Comparison of ENCODE assay signal across 1 cellular context in genomic region chr7:77536413-77537135, GRCh38.
A peak's percentile ranks its signal among the peaks of the same experiment; 100 is the strongest.
TF ChIP-seq lines count a peak whose summit lies in the region.

No MANE protein-coding gene starts in this region.

TF ChIP-seq in HepG2, 621 proteins besides CTCF, POLR2A, EP300 and RAD21 (continued from another document):
- TF ChIP-seq, protein P1, sequence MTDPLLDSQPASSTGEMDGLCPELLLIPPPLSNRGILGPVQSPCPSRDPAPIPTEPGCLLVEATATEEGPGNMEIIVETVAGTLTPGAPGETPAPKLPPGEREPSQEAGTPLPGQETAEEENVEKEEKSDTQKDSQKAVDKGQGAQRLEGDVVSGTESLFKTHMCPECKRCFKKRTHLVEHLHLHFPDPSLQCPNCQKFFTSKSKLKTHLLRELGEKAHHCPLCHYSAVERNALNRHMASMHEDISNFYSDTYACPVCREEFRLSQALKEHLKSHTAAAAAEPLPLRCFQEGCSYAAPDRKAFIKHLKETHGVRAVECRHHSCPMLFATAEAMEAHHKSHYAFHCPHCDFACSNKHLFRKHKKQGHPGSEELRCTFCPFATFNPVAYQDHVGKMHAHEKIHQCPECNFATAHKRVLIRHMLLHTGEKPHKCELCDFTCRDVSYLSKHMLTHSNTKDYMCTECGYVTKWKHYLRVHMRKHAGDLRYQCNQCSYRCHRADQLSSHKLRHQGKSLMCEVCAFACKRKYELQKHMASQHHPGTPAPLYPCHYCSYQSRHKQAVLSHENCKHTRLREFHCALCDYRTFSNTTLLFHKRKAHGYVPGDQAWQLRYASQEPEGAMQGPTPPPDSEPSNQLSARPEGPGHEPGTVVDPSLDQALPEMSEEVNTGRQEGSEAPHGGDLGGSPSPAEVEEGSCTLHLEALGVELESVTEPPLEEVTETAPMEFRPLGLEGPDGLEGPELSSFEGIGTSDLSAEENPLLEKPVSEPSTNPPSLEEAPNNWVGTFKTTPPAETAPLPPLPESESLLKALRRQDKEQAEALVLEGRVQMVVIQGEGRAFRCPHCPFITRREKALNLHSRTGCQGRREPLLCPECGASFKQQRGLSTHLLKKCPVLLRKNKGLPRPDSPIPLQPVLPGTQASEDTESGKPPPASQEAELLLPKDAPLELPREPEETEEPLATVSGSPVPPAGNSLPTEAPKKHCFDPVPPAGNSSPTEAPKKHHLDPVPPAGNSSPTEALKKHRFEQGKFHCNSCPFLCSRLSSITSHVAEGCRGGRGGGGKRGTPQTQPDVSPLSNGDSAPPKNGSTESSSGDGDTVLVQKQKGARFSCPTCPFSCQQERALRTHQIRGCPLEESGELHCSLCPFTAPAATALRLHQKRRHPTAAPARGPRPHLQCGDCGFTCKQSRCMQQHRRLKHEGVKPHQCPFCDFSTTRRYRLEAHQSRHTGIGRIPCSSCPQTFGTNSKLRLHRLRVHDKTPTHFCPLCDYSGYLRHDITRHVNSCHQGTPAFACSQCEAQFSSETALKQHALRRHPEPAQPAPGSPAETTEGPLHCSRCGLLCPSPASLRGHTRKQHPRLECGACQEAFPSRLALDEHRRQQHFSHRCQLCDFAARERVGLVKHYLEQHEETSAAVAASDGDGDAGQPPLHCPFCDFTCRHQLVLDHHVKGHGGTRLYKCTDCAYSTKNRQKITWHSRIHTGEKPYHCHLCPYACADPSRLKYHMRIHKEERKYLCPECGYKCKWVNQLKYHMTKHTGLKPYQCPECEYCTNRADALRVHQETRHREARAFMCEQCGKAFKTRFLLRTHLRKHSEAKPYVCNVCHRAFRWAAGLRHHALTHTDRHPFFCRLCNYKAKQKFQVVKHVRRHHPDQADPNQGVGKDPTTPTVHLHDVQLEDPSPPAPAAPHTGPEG (CRISPR knock-in tag; IDR thresholded peaks at IDR 0.05): peak; percentile 79; the same call in 1 of the 2 replicates
- TF ChIP-seq U2AF1 (optimal IDR thresholded peaks at IDR 0.05; ENCODE audit: low read depth, low read length) (no peak), KLF6 (CRISPR knock-in tag; IDR thresholded peaks at IDR 0.05) (peak; percentile 82; the same call in 1 of the 2 replicates), MAF1 (CRISPR knock-in tag; IDR thresholded peaks at IDR 0.05; ENCODE audit: borderline replicate concordance) (0 out of 2 replicates have a peak, but pooled peaks have one; percentile 42), ZNF138 (CRISPR knock-in tag; IDR thresholded peaks at IDR 0.05; ENCODE audit: low read depth) (no peak), MAZ (IDR thresholded peaks at IDR 0.05; ENCODE audit: borderline replicate concordance, low read depth, low read length) (no peak), MAZ (CRISPR knock-in tag; IDR thresholded peaks at IDR 0.05; ENCODE audit: low read depth) (0 out of 2 replicates have a peak, but pooled peaks have one; percentile 46), ZNF124 (CRISPR knock-in tag; IDR thresholded peaks at IDR 0.05) (peak; percentile 72; the same call in 1 of the 2 replicates), KMT2B (CRISPR knock-in tag; IDR thresholded peaks at IDR 0.05) (peak; percentile 82), ZNF550 (CRISPR knock-in tag; IDR thresholded peaks at IDR 0.05; ENCODE audit: borderline replicate concordance) (0 out of 2 replicates have a peak, but pooled peaks have one; percentile 78), TGIF2 (CRISPR knock-in tag; IDR thresholded peaks at IDR 0.05) (peak; percentile 47), HMGXB4 (CRISPR knock-in tag; IDR thresholded peaks at IDR 0.05; ENCODE audit: borderline replicate concordance in 1 of 2, low read depth in 1 of 2) (peak; percentile 33 to 68; a peak in 2 of 4 replicates), MXD3 (CRISPR knock-in tag; IDR thresholded peaks at IDR 0.05) (peak; percentile 67; the same call in 1 of the 2 replicates), ATF2 (CRISPR knock-in tag; IDR thresholded peaks at IDR 0.05) (peak; percentile 66; the same call in 1 of the 2 replicates), ZNF552 (CRISPR knock-in tag; IDR thresholded peaks at IDR 0.05; ENCODE audit: borderline replicate concordance) (no peak), MEIS1 (CRISPR knock-in tag; IDR thresholded peaks at IDR 0.05; ENCODE audit: borderline replicate concordance) (peak; percentile 56; the same call in 1 of the 2 replicates), FOXA3 (CRISPR knock-in tag; IDR thresholded peaks at IDR 0.05) (peak; percentile 31; the same call in 1 of the 2 replicates), ASH2L (IDR thresholded peaks at IDR 0.05; ENCODE audit: insufficient read length, low read depth, low read length) (peak; percentile 49), ZC3H13 (CRISPR knock-in tag; IDR thresholded peaks at IDR 0.05) (peak; percentile 43; the same call in 1 of the 2 replicates), CCDC6 (CRISPR knock-in tag; IDR thresholded peaks at IDR 0.05) (no peak), ZNF225 (CRISPR knock-in tag; IDR thresholded peaks at IDR 0.05) (peak; percentile 40; the same call in 1 of the 2 replicates), HOXA3 (CRISPR knock-in tag; IDR thresholded peaks at IDR 0.05) (peak; percentile 48), HNRNPH1 (optimal IDR thresholded peaks at IDR 0.05; ENCODE audit: low read depth, low read length) (peak; percentile 58), MTA1 (CRISPR knock-in tag; IDR thresholded peaks at IDR 0.05; ENCODE audit: borderline replicate concordance) (0 out of 2 replicates have a peak, but pooled peaks have one; percentile 52), NFAT5 (CRISPR knock-in tag; IDR thresholded peaks at IDR 0.05) (no peak)
- TF ChIP-seq, protein P2, sequence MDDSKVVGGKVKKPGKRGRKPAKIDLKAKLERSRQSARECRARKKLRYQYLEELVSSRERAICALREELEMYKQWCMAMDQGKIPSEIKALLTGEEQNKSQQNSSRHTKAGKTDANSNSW (CRISPR knock-in tag; IDR thresholded peaks at IDR 0.05; ENCODE audit: borderline replicate concordance): no peak
- TF ChIP-seq, protein P3, sequence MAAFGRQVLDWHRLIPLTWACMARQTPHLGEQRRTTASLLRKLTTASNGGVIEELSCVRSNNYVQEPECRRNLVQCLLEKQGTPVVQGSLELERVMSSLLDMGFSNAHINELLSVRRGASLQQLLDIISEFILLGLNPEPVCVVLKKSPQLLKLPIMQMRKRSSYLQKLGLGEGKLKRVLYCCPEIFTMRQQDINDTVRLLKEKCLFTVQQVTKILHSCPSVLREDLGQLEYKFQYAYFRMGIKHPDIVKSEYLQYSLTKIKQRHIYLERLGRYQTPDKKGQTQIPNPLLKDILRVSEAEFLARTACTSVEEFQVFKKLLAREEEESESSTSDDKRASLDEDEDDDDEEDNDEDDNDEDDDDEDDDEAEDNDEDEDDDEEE (CRISPR knock-in tag; IDR thresholded peaks at IDR 0.05): 0 out of 2 replicates have a peak, but pooled peaks have one; percentile 43
- TF ChIP-seq, protein P4, sequence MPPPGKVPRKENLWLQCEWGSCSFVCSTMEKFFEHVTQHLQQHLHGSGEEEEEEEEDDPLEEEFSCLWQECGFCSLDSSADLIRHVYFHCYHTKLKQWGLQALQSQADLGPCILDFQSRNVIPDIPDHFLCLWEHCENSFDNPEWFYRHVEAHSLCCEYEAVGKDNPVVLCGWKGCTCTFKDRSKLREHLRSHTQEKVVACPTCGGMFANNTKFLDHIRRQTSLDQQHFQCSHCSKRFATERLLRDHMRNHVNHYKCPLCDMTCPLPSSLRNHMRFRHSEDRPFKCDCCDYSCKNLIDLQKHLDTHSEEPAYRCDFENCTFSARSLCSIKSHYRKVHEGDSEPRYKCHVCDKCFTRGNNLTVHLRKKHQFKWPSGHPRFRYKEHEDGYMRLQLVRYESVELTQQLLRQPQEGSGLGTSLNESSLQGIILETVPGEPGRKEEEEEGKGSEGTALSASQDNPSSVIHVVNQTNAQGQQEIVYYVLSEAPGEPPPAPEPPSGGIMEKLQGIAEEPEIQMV (CRISPR knock-in tag; IDR thresholded peaks at IDR 0.05; ENCODE audit: low read depth): peak; percentile 47; the same call in 1 of the 2 replicates
